ENCODE assay signal across 28 cellular contexts in the genomic region with DNA sequence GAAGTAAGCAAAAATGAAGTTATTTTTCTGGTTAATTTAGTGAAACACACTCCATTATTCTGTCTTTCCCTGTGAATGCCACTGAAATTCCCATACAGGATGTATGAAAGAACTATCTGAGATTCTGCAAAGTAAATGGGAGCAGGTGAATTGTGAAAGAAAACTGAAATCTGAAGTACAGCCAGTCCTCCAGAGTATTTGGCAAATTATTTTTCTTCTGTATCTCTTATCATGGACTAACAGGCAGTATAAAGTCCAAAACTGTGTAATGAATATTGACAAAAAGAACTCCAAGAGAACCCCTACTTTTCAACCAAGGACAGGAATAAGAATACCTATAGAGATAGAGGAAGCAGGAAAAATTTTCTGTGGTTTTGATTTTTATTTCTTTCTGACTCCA.
"Had no signal": no experiment of that assay in that cellular context is flagged by ENCODE, and none has a peak within 500 bp of the region (broad histone marks: within the 10 kb centered on the region; RNA-seq: fewer than 3 reads in every experiment).

No MANE protein-coding gene starts in this region.

- H3K4me3 ChIP-seq: stomach, suprapubic skin, testis, thoracic aorta, thyroid gland, tibial artery, tibial nerve, transverse colon, upper lobe of left lung, upper lobe of right lung, uterus, vagina had no signal

- H3K27ac ChIP-seq: stomach, suprapubic skin, testis, thoracic aorta, thyroid gland, tibial artery, tibial nerve, transverse colon, upper lobe of left lung, upper lobe of right lung, uterus, vagina had no signal

- H3K36me3 Mint-ChIP-seq: stimulated activated effector memory CD8-positive, alpha-beta T cell treated with anti-CD3 and anti-CD28 coated beads, Interleukin-12 subunit alpha, Interleukin-12 subunit beta, amount 100 ng/mL, for 72 hours; stimulated activated memory B cell treated with anti-CD40 and anti-IgM and Interleukin-4, amounts not matched to agents 10 μg/mL and 1 μg/mL and 100 μg/mL, for 72 hours; stimulated activated naive B cell treated with anti-CD40 and anti-IgM and Interleukin-4, amounts not matched to agents 10 μg/mL and 1 μg/mL and 100 μg/mL, for 72 hours; type B pancreatic cell had no signal

- H3K4me1 Mint-ChIP-seq: stimulated activated effector memory CD8-positive, alpha-beta T cell treated with anti-CD3 and anti-CD28 coated beads, Interleukin-12 subunit alpha, Interleukin-12 subunit beta, amount 100 ng/mL, for 72 hours; stimulated activated memory B cell treated with anti-CD40 and anti-IgM and Interleukin-4, amounts not matched to agents 10 μg/mL and 1 μg/mL and 100 μg/mL, for 72 hours; stimulated activated naive B cell treated with anti-CD40 and anti-IgM and Interleukin-4, amounts not matched to agents 10 μg/mL and 1 μg/mL and 100 μg/mL, for 72 hours; stimulated activated naive CD8-positive, alpha-beta T cell treated with anti-CD3 and anti-CD28 coated beads, Interleukin-15, amount 100 ng/mL, for 72 hours had no signal

- H3K27ac Mint-ChIP-seq: stimulated activated effector memory CD8-positive, alpha-beta T cell treated with anti-CD3 and anti-CD28 coated beads, Interleukin-12 subunit alpha, Interleukin-12 subunit beta, amount 100 ng/mL, for 72 hours; stimulated activated memory B cell treated with anti-CD40 and anti-IgM and Interleukin-4, amounts not matched to agents 10 μg/mL and 1 μg/mL and 100 μg/mL, for 72 hours; stimulated activated naive B cell treated with anti-CD40 and anti-IgM and Interleukin-4, amounts not matched to agents 10 μg/mL and 1 μg/mL and 100 μg/mL, for 72 hours; stimulated activated naive CD8-positive, alpha-beta T cell treated with anti-CD3 and anti-CD28 coated beads, Interleukin-15, amount 100 ng/mL, for 72 hours; stimulated activated naive CD8-positive, alpha-beta T cell treated with anti-CD3 and anti-CD28 coated beads, Interleukin-15, Interleukin-2, amounts not matched to agents 100 ng/mL and 50 ng/mL, for 24 hours; type B pancreatic cell had no signal

- H3K27me3 Mint-ChIP-seq: stimulated activated memory B cell treated with anti-CD40 and anti-IgM and Interleukin-4, amounts not matched to agents 10 μg/mL and 1 μg/mL and 100 μg/mL, for 72 hours; stimulated activated naive B cell treated with anti-CD40 and anti-IgM and Interleukin-4, amounts not matched to agents 10 μg/mL and 1 μg/mL and 100 μg/mL, for 72 hours; stimulated activated naive CD8-positive, alpha-beta T cell treated with anti-CD3 and anti-CD28 coated beads, Interleukin-15, amount 100 ng/mL, for 72 hours; stimulated activated naive CD8-positive, alpha-beta T cell treated with anti-CD3 and anti-CD28 coated beads, Interleukin-15, Interleukin-2, amounts not matched to agents 100 ng/mL and 50 ng/mL, for 24 hours; type B pancreatic cell had no signal

- H3K4me1 ChIP-seq: stomach, suprapubic skin, testis, thyroid gland, tibial artery, tibial nerve, transverse colon, upper lobe of left lung, upper lobe of right lung, uterus, vagina had no signal

- DNase-seq: stimulated activated CD4-positive, alpha-beta T cell treated with anti-CD3 and anti-CD28 coated beads, Interleukin-2, amount 100 ng/mL, for 48 hours; stimulated activated CD4-positive, alpha-beta T cell treated with anti-CD3 and anti-CD28 coated beads, Interleukin-4, amount 100 ng/mL, for 1 hour; stimulated activated CD4-positive, alpha-beta T cell treated with anti-CD3 and anti-CD28 coated beads, Interleukin-4, amount 100 ng/mL, for 4 hours; stimulated activated CD8-positive, alpha-beta memory T cell treated with anti-CD3 and anti-CD28 coated beads, Interleukin-4, amount 100 ng/mL, for 48 hours; stimulated activated naive B cell treated with anti-CD40 and anti-IgM and Interleukin-4, amounts not matched to agents 10 μg/mL and 1 μg/mL and 100 μg/mL, for 72 hours; stimulated activated naive CD4-positive, alpha-beta T cell; stimulated activated naive CD4-positive, alpha-beta T cell treated with Interleukin-2 at 50 U/mL for 16 hours; stimulated activated naive CD8-positive, alpha-beta T cell treated with anti-CD3 and anti-CD28 coated beads, Interleukin-15, amount 100 ng/mL, for 72 hours; stimulated activated naive CD8-positive, alpha-beta T cell treated with anti-CD3 and anti-CD28 coated beads, Interleukin-15, Interleukin-2, amounts not matched to agents 100 U/mL and 50 U/mL, for 24 hours; stomach; substantia nigra; testis; thyroid gland; tibial artery; transverse colon; trophoblast cell; upper lobe of left lung; upper lobe of right lung; uterus had no signal

- H3K9me3 ChIP-seq: suprapubic skin, testis, thoracic aorta, thyroid gland, transverse colon, upper lobe of right lung, uterus, vagina had no signal

- ATAC-seq: stimulated activated effector memory CD8-positive, alpha-beta T cell treated with anti-CD3 and anti-CD28 coated beads, Interleukin-12 subunit alpha, Interleukin-12 subunit beta, amount 100 ng/mL, for 72 hours; stimulated activated memory B cell treated with anti-CD40 and anti-IgM and Interleukin-4, amounts not matched to agents 10 μg/mL and 1 μg/mL and 100 μg/mL, for 72 hours; stimulated activated naive B cell treated with anti-CD40 and anti-IgM and Interleukin-4, amounts not matched to agents 10 μg/mL and 1 μg/mL and 100 μg/mL, for 72 hours; stimulated activated naive CD8-positive, alpha-beta T cell treated with anti-CD3 and anti-CD28 coated beads, Interleukin-15, amount 100 ng/mL, for 72 hours; stimulated activated naive CD8-positive, alpha-beta T cell treated with anti-CD3 and anti-CD28 coated beads, Interleukin-15, Interleukin-2, amounts not matched to agents 100 U/mL and 50 U/mL, for 24 hours; upper lobe of right lung had no signal

- H3K4me3 Mint-ChIP-seq: stimulated activated effector memory CD8-positive, alpha-beta T cell treated with anti-CD3 and anti-CD28 coated beads, Interleukin-12 subunit alpha, Interleukin-12 subunit beta, amount 100 ng/mL, for 72 hours; stimulated activated memory B cell treated with anti-CD40 and anti-IgM and Interleukin-4, amounts not matched to agents 10 μg/mL and 1 μg/mL and 100 μg/mL, for 72 hours; stimulated activated naive B cell treated with anti-CD40 and anti-IgM and Interleukin-4, amounts not matched to agents 10 μg/mL and 1 μg/mL and 100 μg/mL, for 72 hours; stimulated activated naive CD8-positive, alpha-beta T cell treated with anti-CD3 and anti-CD28 coated beads, Interleukin-15, amount 100 ng/mL, for 72 hours; stimulated activated naive CD8-positive, alpha-beta T cell treated with anti-CD3 and anti-CD28 coated beads, Interleukin-15, Interleukin-2, amounts not matched to agents 100 ng/mL and 50 ng/mL, for 24 hours; type B pancreatic cell had no signal

- FAIRE-seq: urothelium cell line had no signal

- H3K27me3 ChIP-seq: stomach, suprapubic skin, testis, thyroid gland, tibial artery, tibial nerve, transverse colon, upper lobe of left lung, upper lobe of right lung, uterus, vagina had no signal

- H3K36me3 ChIP-seq: stomach, suprapubic skin, thoracic aorta, thyroid gland, tibial artery, tibial nerve, transverse colon, upper lobe of left lung, upper lobe of right lung, uterus, vagina had no signal
